In genomic region chr17:72021417-72022041, GRCh38 we compare ENCODE assay signal across 23 cellular contexts.
DNase-seq lines count a peak whose midpoint lies in the region; ATAC-seq and TF ChIP-seq lines count a peak whose summit lies in the region.
"Had no signal": no experiment of that assay in that cellular context is flagged by ENCODE, and none has a peak within 500 bp of the region (broad histone marks: within the 10 kb centered on the region; RNA-seq: fewer than 3 reads in every experiment).

No MANE protein-coding gene starts in this region.

- ATAC-seq in GM18861 (IDR thresholded peaks at IDR 0.05; ENCODE audit: unreplicated experiment) (peak; percentile 43), GM21723 (IDR thresholded peaks at IDR 0.05; ENCODE audit: unreplicated experiment) (peak; percentile 58), HG03342 (IDR thresholded peaks at IDR 0.05; ENCODE audit: unreplicated experiment) (peak; percentile 76), HG03135 (IDR thresholded peaks at IDR 0.05; ENCODE audit: unreplicated experiment) (no peak)
- ATAC-seq: effector memory CD8-positive, alpha-beta T cell; K562; left ventricle myocardium superior; mucosa of descending colon; psoas muscle had no signal

- no peaks in the 10 kb centered on the region for H3K27me3 ChIP-seq in BLaER1
- H3K27me3 ChIP-seq: BE2C, neural progenitor cell had no signal

- no peak overlapping the region for H3K4me3 Mint-ChIP-seq in glutamatergic neuron (ENCODE audit: unreplicated experiment)
- H3K4me3 Mint-ChIP-seq: activated naive CD8-positive, alpha-beta T cell; effector memory CD8-positive, alpha-beta T cell; immature natural killer cell; neural progenitor cell had no signal

- H3K9me3 ChIP-seq in BLaER1: no peaks in the 10 kb centered on the region
- H3K9me3 ChIP-seq: BE2C, mucosa of descending colon, psoas muscle, uterus had no signal

- peaks cover 14% of the 10 kb centered on the region for H3K4me1 ChIP-seq in BLaER1
- H3K4me1 ChIP-seq: BE2C, psoas muscle, uterus had no signal

- H3K9ac ChIP-seq in BLaER1: no peak overlapping the region
- H3K9ac ChIP-seq: neural progenitor cell had no signal

- no peaks in the 10 kb centered on the region for H3K27me3 Mint-ChIP-seq in glutamatergic neuron (ENCODE audit: unreplicated experiment)
- H3K27me3 Mint-ChIP-seq: effector memory CD8-positive, alpha-beta T cell had no signal

- H3K4me3 ChIP-seq in BLaER1: no peak overlapping the region
- H3K4me3 ChIP-seq: K562, mucosa of descending colon, neural progenitor cell, psoas muscle, uterus had no signal

- no peaks in the 10 kb centered on the region for H3K36me3 Mint-ChIP-seq in glutamatergic neuron (ENCODE audit: unreplicated experiment)
- H3K36me3 Mint-ChIP-seq: activated naive CD8-positive, alpha-beta T cell; immature natural killer cell; neural progenitor cell had no signal

- H3K9me3 Mint-ChIP-seq in glutamatergic neuron (ENCODE audit: unreplicated experiment): no peaks in the 10 kb centered on the region

- H3K27ac ChIP-seq in BLaER1: no peak overlapping the region
- H3K27ac ChIP-seq: neural progenitor cell, psoas muscle, uterus had no signal

- H3K36me3 ChIP-seq in BLaER1: no peaks in the 10 kb centered on the region
- H3K36me3 ChIP-seq: BE2C, neural progenitor cell, uterus had no signal

- H4K20me1 ChIP-seq in BLaER1: no peaks in the 10 kb centered on the region

- peaks cover 10% of the 10 kb centered on the region for H3K4me1 Mint-ChIP-seq in glutamatergic neuron (ENCODE audit: low read depth, unreplicated experiment)
- H3K4me1 Mint-ChIP-seq: immature natural killer cell had no signal

- H3K27ac Mint-ChIP-seq in glutamatergic neuron (ENCODE audit: unreplicated experiment): no peak overlapping the region
- H3K27ac Mint-ChIP-seq: activated naive CD8-positive, alpha-beta T cell; effector memory CD8-positive, alpha-beta T cell; immature natural killer cell; neural progenitor cell had no signal

- DNase-seq in glutamatergic neuron (no peak), hippocampal formation (lab: John Stamatoyannopoulos, UW) (no peak), NCI-H345 treated with DMSO at 0.1 percent for 48 hours (lab: John Stamatoyannopoulos, UW; ENCODE audit: unreplicated experiment) (no peak)
- DNase-seq: activated CD4-positive, CD25-positive, alpha-beta regulatory T cell treated with anti-CD3 and anti-CD28 coated beads, Interleukin-2, amount 50 U/mL, for 72 hours; BE2C; Calu3; effector memory CD8-positive, alpha-beta T cell; head of caudate nucleus; immature natural killer cell; left ventricle myocardium superior; mucosa of descending colon; NCI-H2081; psoas muscle; small intestine; uterus had no signal

- H3K4me2 ChIP-seq in BLaER1: peak overlapping the region; percentile 27; the same call in 1 of the 2 replicates
- H3K4me2 ChIP-seq: neural progenitor cell had no signal

- no peak for TF ChIP-seq CTCF in glutamatergic neuron (IDR thresholded peaks at IDR 0.05; ENCODE audit: partially characterized antibody, unreplicated experiment)
